In the genomic region with DNA sequence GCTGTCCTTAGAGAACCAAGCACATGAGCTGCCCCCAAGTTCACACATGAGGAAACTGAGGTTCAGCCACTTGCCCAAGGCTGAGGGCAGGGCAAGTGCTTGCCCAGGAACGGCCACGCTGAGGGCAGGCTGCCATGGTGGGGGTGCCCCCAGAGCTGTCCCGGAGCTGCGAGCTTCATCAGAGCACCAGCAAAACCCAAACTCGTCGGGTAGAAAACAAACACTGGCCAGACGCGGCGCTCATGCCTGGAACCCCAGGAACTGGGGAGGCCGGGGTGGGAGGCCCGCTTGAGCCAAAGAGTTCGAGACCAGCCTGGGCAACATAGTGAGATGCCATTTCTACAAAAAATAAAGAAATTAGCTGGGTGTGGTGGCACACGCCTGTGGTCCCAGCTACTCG, we compare ENCODE assay signal across 22 cellular contexts. TPM values are rescaled to one million over a fixed set of nuclear protein-coding genes. Genes with fewer than 3 reads are reported as not detected.
A peak's percentile ranks its signal among the peaks of the same experiment; 100 is the strongest.
DNase-seq lines count a peak whose midpoint lies in the region; ATAC-seq, FAIRE-seq and TF ChIP-seq lines count a peak whose summit lies in the region.
"Had no signal": no experiment of that assay in that cellular context is flagged by ENCODE, and none has a peak within 500 bp of the region (broad histone marks: within the 10 kb centered on the region; RNA-seq: fewer than 3 reads in every experiment).

No MANE protein-coding gene starts in this region.

- H3K27ac Mint-ChIP-seq in chondrocyte (ENCODE audit: unreplicated experiment) = no peak overlapping the region
- no peak overlapping the region for H3K27ac Mint-ChIP-seq in glutamatergic neuron (ENCODE audit: unreplicated experiment)
- H3K27ac Mint-ChIP-seq: CD4-positive, alpha-beta memory T cell; H9 had no signal

- 89% methylated on average over 14 of the region's 14 CpGs for WGBS in right cardiac atrium
- WGBS in psoas muscle, 3 donors = 90% methylated on average over 14 of the region's 14 CpGs

- TF ChIP-seq CTCF in left ventricle myocardium inferior (IDR thresholded peaks at IDR 0.05; ENCODE audit: borderline replicate concordance) = no peak
- TF ChIP-seq CTCF in chondrocyte (IDR thresholded peaks at IDR 0.05) = no peak
- no peak for TF ChIP-seq CTCF in kidney (IDR thresholded peaks at IDR 0.05; ENCODE audit: borderline replicate concordance, extremely low read depth, insufficient read depth)
- TF ChIP-seq CTCF in psoas muscle (IDR thresholded peaks at IDR 0.05) = no peak
- TF ChIP-seq CTCF in glutamatergic neuron (IDR thresholded peaks at IDR 0.05; ENCODE audit: partially characterized antibody, unreplicated experiment) = no peak

- no peaks in the 10 kb centered on the region for H3K9me3 ChIP-seq in right cardiac atrium (ENCODE audit: control insufficient read depth, low read length)
- no peaks in the 10 kb centered on the region for H3K9me3 ChIP-seq in left ventricle myocardium inferior (replicated peaks)
- H3K9me3 ChIP-seq in kidney (ENCODE audit: control insufficient read depth in 1 of 2, low read length in 2 of 2) = no peaks in the 10 kb centered on the region
- no peaks in the 10 kb centered on the region for H3K9me3 ChIP-seq in psoas muscle

- H3K4me1 ChIP-seq in right cardiac atrium (ENCODE audit: control insufficient read depth, insufficient read depth, low read length) (no peaks in the 10 kb centered on the region), left ventricle myocardium inferior (no peaks in the 10 kb centered on the region), kidney (ENCODE audit: control insufficient read depth in 1 of 2, insufficient read depth in 1 of 2, low read depth in 1 of 2, low read length in 2 of 2) (no peaks in the 10 kb centered on the region), psoas muscle (no peaks in the 10 kb centered on the region)

- no peak overlapping the region for H3K4me3 Mint-ChIP-seq in chondrocyte (ENCODE audit: unreplicated experiment)
- no peak overlapping the region for H3K4me3 Mint-ChIP-seq in glutamatergic neuron (ENCODE audit: unreplicated experiment)
- H3K4me3 Mint-ChIP-seq: CD4-positive, alpha-beta memory T cell had no signal

- H3K27me3 ChIP-seq in right cardiac atrium (ENCODE audit: control insufficient read depth, insufficient read depth) (no peaks in the 10 kb centered on the region), left ventricle myocardium inferior (ENCODE audit: low read depth) (peaks cover 78% of the 10 kb centered on the region), psoas muscle (ENCODE audit: insufficient read depth in 3 of 3, low read length in 2 of 3) (peaks cover 0 to 69% (median 24%) of the 10 kb centered on the region in 3 donors)

- no peaks in the 10 kb centered on the region for H3K4me1 Mint-ChIP-seq in chondrocyte (ENCODE audit: low read depth)
- H3K4me1 Mint-ChIP-seq in glutamatergic neuron (ENCODE audit: low read depth, unreplicated experiment) = peaks cover 7% of the 10 kb centered on the region
- H3K4me1 Mint-ChIP-seq: CD4-positive, alpha-beta memory T cell; H9 had no signal

- ATAC-seq in right cardiac atrium (no peak), psoas muscle (no peak)
- ATAC-seq: HCT116 had no signal

- H3K9me3 Mint-ChIP-seq in chondrocyte (ENCODE audit: low read depth) = no peaks in the 10 kb centered on the region
- peaks cover 16% of the 10 kb centered on the region for H3K9me3 Mint-ChIP-seq in glutamatergic neuron (ENCODE audit: unreplicated experiment)
- H3K9me3 Mint-ChIP-seq: CD4-positive, alpha-beta memory T cell had no signal

- peaks cover 14% of the 10 kb centered on the region for H3K27me3 Mint-ChIP-seq in chondrocyte (ENCODE audit: low read depth)
- peaks cover 10% of the 10 kb centered on the region for H3K27me3 Mint-ChIP-seq in glutamatergic neuron (ENCODE audit: unreplicated experiment)

- no peak overlapping the region for H3K9ac ChIP-seq in kidney (ENCODE audit: low read length in 2 of 2)
- H3K9ac ChIP-seq: GM23248 had no signal

- FAIRE-seq in kidney (lab: Jason Lieb, UNC) = no peak
- FAIRE-seq: G401.6, GM12892, H1 had no signal

- DNase-seq in right cardiac atrium (peak; percentile 4 to 39 (median 11)), left ventricle myocardium inferior (no peak), chondrocyte (ENCODE audit: low spot score) (peak; percentile 75), kidney (peak; percentile 52), psoas muscle (peak; percentile 8 to 32), glutamatergic neuron (no peak), NCI-H510A treated with DMSO at 0.1 percent for 48 hours (lab: John Stamatoyannopoulos, UW) (no peak), NCI-H2081 treated with DMSO at 0.1 percent for 48 hours (lab: John Stamatoyannopoulos, UW) (no peak)
- DNase-seq: C1 segment of cervical spinal cord; Calu3; CD4-positive, alpha-beta memory T cell; COR-L47; DMS53; DND-41; GM23248; H9 had no signal

- intact Hi-C loops in right cardiac atrium (cut with DNase I) = no loop called here
- intact Hi-C loops in left ventricle myocardium inferior (cut with micrococcal nuclease) = no loop called here
- intact Hi-C loops in kidney (cut with DNase I) = no loop called here
- intact Hi-C loops in psoas muscle (cut with DNase I) = no loop called here

- H3K27ac ChIP-seq in right cardiac atrium (ENCODE audit: low read length) = no peak overlapping the region
- no peak overlapping the region for H3K27ac ChIP-seq in left ventricle myocardium inferior (replicated peaks)
- H3K27ac ChIP-seq in kidney (ENCODE audit: low read depth in 2 of 2, low read length in 2 of 2) = no peak overlapping the region
- H3K27ac ChIP-seq in psoas muscle = no peak overlapping the region
- H3K27ac ChIP-seq: GM23248 had no signal

- H3K4me3 ChIP-seq in right cardiac atrium (ENCODE audit: low read length) (no peak overlapping the region), left ventricle myocardium inferior (no peak overlapping the region), kidney (ENCODE audit: low read length in 2 of 2) (no peak overlapping the region), psoas muscle (no peak overlapping the region)
- H3K4me3 ChIP-seq: GM23248 had no signal

- H3K36me3 Mint-ChIP-seq in chondrocyte (ENCODE audit: low read depth) = no peaks in the 10 kb centered on the region
- no peaks in the 10 kb centered on the region for H3K36me3 Mint-ChIP-seq in glutamatergic neuron (ENCODE audit: unreplicated experiment)
- H3K36me3 Mint-ChIP-seq: CD4-positive, alpha-beta memory T cell had no signal

- H3K36me3 ChIP-seq in left ventricle myocardium inferior = no peaks in the 10 kb centered on the region
- H3K36me3 ChIP-seq in kidney (ENCODE audit: control insufficient read depth in 1 of 2, insufficient read depth in 2 of 2, low read length in 2 of 2) = no peaks in the 10 kb centered on the region
- no peaks in the 10 kb centered on the region for H3K36me3 ChIP-seq in psoas muscle (ENCODE audit: insufficient read depth in 1 of 2, low read depth in 1 of 2)

RNA-seq across cellular contexts. Expression of a gene that starts 38.4 kb away (rescaled TPM):
- total RNA-seq in right cardiac atrium = not detected
- polyA plus RNA-seq in right cardiac atrium = not detected
- not detected for total RNA-seq in left ventricle myocardium inferior
- total RNA-seq in chondrocyte = not detected in 3 replicates
- 2.0 TPM for total RNA-seq in kidney
- 1.4 TPM for polyA plus RNA-seq in kidney (ENCODE audit: insufficient read depth, low read depth, low replicate concordance)
- total RNA-seq in psoas muscle = not detected
- polyA plus RNA-seq in psoas muscle = not detected
- total RNA-seq in glutamatergic neuron (ENCODE audit: unreplicated experiment) = 106 TPM
- total RNA-seq: A172; Calu3; CD4-positive, alpha-beta memory T cell; GM23248; H1; H9 had no signal
- polyA plus RNA-seq: BJ; CD4-positive, alpha-beta memory T cell; GM23248; H1 had no signal

Comparison
In these comparisons a context has a peak if more than half of its experiments do, and no peak if none do; other contexts are left out.
1. DNase-seq: peak in right cardiac atrium (3 of 3), chondrocyte (single experiment), kidney (single experiment) and psoas muscle (2 of 2); none in left ventricle myocardium inferior (single experiment), glutamatergic neuron (single experiment), NCI-H510A treated with DMSO at 0.1 percent for 48 hours (single experiment) and NCI-H2081 treated with DMSO at 0.1 percent for 48 hours (single experiment).
2. RNA of a gene that starts 38.4 kb away (total RNA-seq): 106 TPM in glutamatergic neuron (single experiment); 2.0 TPM in kidney (single experiment), not detected in left ventricle myocardium inferior (single experiment), not detected in right cardiac atrium, not detected in chondrocyte and not detected in psoas muscle; every median in the first group is over 10 times any median in the second.